ENCODE assay signal across 8 cellular contexts in the genomic region with DNA sequence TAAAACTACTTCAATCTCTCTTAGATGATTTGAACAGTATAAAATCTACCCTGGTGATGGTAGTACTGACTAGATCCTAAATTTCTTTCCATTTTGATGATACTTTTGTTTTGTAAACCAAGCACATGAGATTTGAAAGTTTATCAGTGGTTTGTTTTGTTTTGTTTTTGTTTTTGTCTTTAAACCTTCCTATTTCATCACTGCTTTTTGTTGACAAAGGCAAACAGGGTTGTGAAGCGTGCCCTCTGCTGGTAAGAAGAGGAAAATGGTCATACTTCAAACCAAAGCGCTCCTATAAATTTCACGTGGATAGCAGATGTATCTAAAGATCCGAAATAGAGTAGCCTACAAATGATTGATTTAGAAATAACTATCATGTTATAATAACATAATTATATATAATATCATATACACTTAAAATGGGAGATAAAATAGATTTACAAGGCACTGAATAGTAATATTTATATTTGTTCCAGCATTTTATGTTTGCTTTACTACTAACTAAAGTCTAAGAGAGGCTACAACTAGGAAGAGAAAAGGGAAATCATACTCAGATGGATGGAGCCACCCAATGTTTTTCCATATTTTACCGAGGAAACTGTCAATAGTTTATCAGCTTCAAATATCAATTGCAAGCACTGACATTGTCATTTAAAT.
DNase-seq lines count a peak whose midpoint lies in the region; ATAC-seq and TF ChIP-seq lines count a peak whose summit lies in the region.

No MANE protein-coding gene starts in this region.

- ATAC-seq in GM19463 (IDR thresholded peaks at IDR 0.05; ENCODE audit: unreplicated experiment), result peak; percentile 63
- no peak for ATAC-seq in HG03095 (IDR thresholded peaks at IDR 0.05; ENCODE audit: unreplicated experiment)

- H3K27ac ChIP-seq in VCaP, result no peak overlapping the region

- peak; percentile 0 for DNase-seq in NK-92 treated with Interleukin-12 subunit alpha and Interleukin-12 subunit beta, amount 100 ng/mL, for 24 hours (lab: John Stamatoyannopoulos, UW)
- DNase-seq in NK-92 (lab: John Stamatoyannopoulos, UW; ENCODE audit: unreplicated experiment), result no peak
- peak; percentile 47 for DNase-seq in KBM-7
- peak; percentile 5 for DNase-seq in glomerular endothelial cell (ENCODE audit: extremely low read depth, low read depth, low spot score)
- peak; percentile 55 for DNase-seq in superior temporal gyrus (ENCODE audit: extremely low spot score)

- in situ Hi-C loops in KBM-7 (cut with MboI; ENCODE audit: low pct_unique_long_range_greater_than_20kb, low sequenced_read_pairs), result no loop called here

- TF ChIP-seq CTCF in VCaP (conservative IDR thresholded peaks at IDR 0.05), result peak; percentile 90
